Comparison of ENCODE assay signal across 29 cellular contexts in genomic region chr19:32342695-32343094, GRCh38.
"Had no signal": no experiment of that assay in that cellular context is flagged by ENCODE, and none has a peak within 500 bp of the region (broad histone marks: within the 10 kb centered on the region; RNA-seq: fewer than 3 reads in every experiment).

No MANE protein-coding gene starts in this region.

- H3K4me1 Mint-ChIP-seq: stimulated activated effector memory CD8-positive, alpha-beta T cell treated with anti-CD3 and anti-CD28 coated beads, Interleukin-12 subunit alpha, Interleukin-12 subunit beta, amount 100 ng/mL, for 72 hours had no signal

- H3K4me2 ChIP-seq: neural progenitor cell had no signal

- H3K9me3 ChIP-seq: ovary, psoas muscle, right lobe of liver, sigmoid colon, stomach, thoracic aorta, thyroid gland, tibial nerve, upper lobe of left lung, vagina had no signal

- H3K9me3 Mint-ChIP-seq: natural killer cell; stimulated activated effector memory CD8-positive, alpha-beta T cell treated with anti-CD3 and anti-CD28 coated beads, Interleukin-12 subunit alpha, Interleukin-12 subunit beta, amount 100 ng/mL, for 72 hours; stimulated activated naive CD8-positive, alpha-beta T cell treated with anti-CD3 and anti-CD28 coated beads, Interleukin-15, Interleukin-2, amounts not matched to agents 100 ng/mL and 50 ng/mL, for 24 hours had no signal

- H3K36me3 ChIP-seq: ovary, right lobe of liver, thoracic aorta, tibial nerve, upper lobe of left lung, vagina had no signal

- H3K27ac ChIP-seq: neural progenitor cell, ovary, parathyroid adenoma, psoas muscle, right lobe of liver, sigmoid colon, stomach, thoracic aorta, thyroid gland, tibial nerve, upper lobe of left lung, vagina had no signal

- H3K36me3 Mint-ChIP-seq: natural killer cell; neural progenitor cell; stimulated activated naive B cell treated with anti-CD40 and anti-IgM and Interleukin-4, amounts not matched to agents 10 μg/mL and 1 μg/mL and 100 μg/mL, for 72 hours had no signal

- H3K4me3 Mint-ChIP-seq: naive thymus-derived CD4-positive, alpha-beta T cell; natural killer cell; nephron progenitor cell; neural progenitor cell; stimulated activated effector memory CD8-positive, alpha-beta T cell treated with anti-CD3 and anti-CD28 coated beads, Interleukin-12 subunit alpha, Interleukin-12 subunit beta, amount 100 ng/mL, for 72 hours; stimulated activated naive B cell treated with anti-CD40 and anti-IgM and Interleukin-4, amounts not matched to agents 10 μg/mL and 1 μg/mL and 100 μg/mL, for 72 hours; stimulated activated naive CD8-positive, alpha-beta T cell treated with anti-CD3 and anti-CD28 coated beads, Interleukin-15, Interleukin-2, amounts not matched to agents 100 ng/mL and 50 ng/mL, for 24 hours had no signal

- H3K4me3 ChIP-seq: neural progenitor cell, ovary, psoas muscle, right lobe of liver, sigmoid colon, stomach, thoracic aorta, thyroid gland, tibial nerve, upper lobe of left lung, vagina had no signal

- ATAC-seq: naive thymus-derived CD4-positive, alpha-beta T cell; natural killer cell; psoas muscle; right cardiac atrium; right lobe of liver; stimulated activated effector memory CD8-positive, alpha-beta T cell treated with anti-CD3 and anti-CD28 coated beads, Interleukin-12 subunit alpha, Interleukin-12 subunit beta, amount 100 ng/mL, for 72 hours; stimulated activated naive B cell treated with anti-CD40 and anti-IgM and Interleukin-4, amounts not matched to agents 10 μg/mL and 1 μg/mL and 100 μg/mL, for 72 hours had no signal

- H2AFZ ChIP-seq: parathyroid adenoma had no signal

- H3K27me3 ChIP-seq: neural progenitor cell, ovary, right lobe of liver, sigmoid colon, thyroid gland, tibial nerve, upper lobe of left lung, vagina had no signal

- FAIRE-seq: small intestine, urothelium cell line had no signal

- DNase-seq: naive thymus-derived CD4-positive, alpha-beta T cell; natural killer cell; nephron progenitor cell; occipital lobe; ovary; posterior cingulate gyrus; psoas muscle; right cardiac atrium; right lobe of liver; sigmoid colon; small intestine; stimulated activated CD4-positive, alpha-beta T cell treated with anti-CD3 and anti-CD28 coated beads, Interleukin-15, amount 100 ng/mL, for 24 hours; stimulated activated CD4-positive, alpha-beta T cell treated with anti-CD3 and anti-CD28 coated beads, Interleukin-2, amount 100 ng/mL, for 24 hours; stimulated activated CD4-positive, alpha-beta T cell treated with anti-CD3 and anti-CD28 coated beads, Interleukin-2, amount 100 ng/mL, for 48 hours; stimulated activated CD4-positive, alpha-beta T cell treated with anti-CD3 and anti-CD28 coated beads, Interleukin-4, amount 100 ng/mL, for 24 hours; stimulated activated naive B cell treated with anti-CD40 and anti-IgM and Interleukin-4, amounts not matched to agents 10 μg/mL and 1 μg/mL and 100 μg/mL, for 72 hours; stimulated activated naive CD4-positive, alpha-beta T cell treated with Interleukin-2 at 50 U/mL for 16 hours; stomach; thyroid gland; upper lobe of left lung had no signal

- H3K27me3 Mint-ChIP-seq: progenitor cell of endocrine pancreas; stimulated activated naive CD8-positive, alpha-beta T cell treated with anti-CD3 and anti-CD28 coated beads, Interleukin-15, Interleukin-2, amounts not matched to agents 100 ng/mL and 50 ng/mL, for 24 hours had no signal

- H3K4me1 ChIP-seq: parathyroid adenoma had no signal

- H3K27ac Mint-ChIP-seq: naive thymus-derived CD4-positive, alpha-beta T cell; natural killer cell; nephron progenitor cell; neural progenitor cell; progenitor cell of endocrine pancreas; stimulated activated effector memory CD8-positive, alpha-beta T cell treated with anti-CD3 and anti-CD28 coated beads, Interleukin-12 subunit alpha, Interleukin-12 subunit beta, amount 100 ng/mL, for 72 hours; stimulated activated naive B cell treated with anti-CD40 and anti-IgM and Interleukin-4, amounts not matched to agents 10 μg/mL and 1 μg/mL and 100 μg/mL, for 72 hours; stimulated activated naive CD8-positive, alpha-beta T cell treated with anti-CD3 and anti-CD28 coated beads, Interleukin-15, Interleukin-2, amounts not matched to agents 100 ng/mL and 50 ng/mL, for 24 hours had no signal

- H3K9ac ChIP-seq: neural progenitor cell, parathyroid adenoma had no signal
